ENCODE assay signal across 16 cellular contexts in the genomic region with DNA sequence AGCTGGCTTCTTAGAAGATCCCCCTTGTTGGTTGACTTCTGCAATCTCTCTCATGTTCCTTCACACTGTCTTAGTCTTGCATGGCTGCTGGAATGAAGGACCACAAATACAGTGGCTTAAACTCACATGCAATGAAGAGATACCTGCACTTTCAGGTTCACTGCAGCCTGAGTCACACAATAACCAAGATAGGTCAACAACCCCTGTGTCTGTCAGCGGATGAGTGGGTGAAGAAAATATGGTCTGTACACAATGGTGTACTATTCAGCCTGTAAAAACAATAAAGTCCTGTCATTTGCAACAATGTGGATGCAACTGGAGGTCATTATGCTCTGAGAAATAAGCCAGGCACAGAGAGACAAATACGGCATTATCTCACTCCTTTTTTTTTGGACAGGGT.
DNase-seq lines count a peak whose midpoint lies in the region; ATAC-seq lines count a peak whose summit lies in the region.
"Had no signal": no experiment of that assay in that cellular context is flagged by ENCODE, and none has a peak within 500 bp of the region (broad histone marks: within the 10 kb centered on the region; RNA-seq: fewer than 3 reads in every experiment).

No MANE protein-coding gene starts in this region.

- peak overlapping the region; percentile 21 for H3K27ac Mint-ChIP-seq in activated CD8-positive, alpha-beta memory T cell treated with anti-CD3 and anti-CD28 coated beads, Interleukin-2, amount 10 ng/mL, durations not matched to agents 7 days and 5 days
- peak overlapping the region; percentile 40 for H3K27ac Mint-ChIP-seq in activated T-helper 1 cell treated with anti-CD3 and anti-CD28 coated beads, Interleukin-12 subunit alpha, Interleukin-12 subunit beta, Interleukin-2, Interleukin-4 antibody, amounts not matched to agents 30 ng/mL and 10 ng/mL and 1 ng/mL, durations not matched to agents 14 hours and 24 hours and 36 hours
- H3K27ac Mint-ChIP-seq in naive thymus-derived CD4-positive, alpha-beta T cell = peak overlapping the region in 5 of 9 donors; percentile 51 to 91 (median 65)
- H3K27ac Mint-ChIP-seq: CD14-positive monocyte had no signal

- H3K4me1 ChIP-seq in naive thymus-derived CD4-positive, alpha-beta T cell (ENCODE audit: control insufficient read depth in 2 of 2, insufficient read depth in 2 of 2, low read length in 2 of 2) = peaks cover 32 to 65% of the 10 kb centered on the region in 2 donors

- peaks cover 40% of the 10 kb centered on the region for H3K36me3 Mint-ChIP-seq in activated CD8-positive, alpha-beta memory T cell treated with anti-CD3 and anti-CD28 coated beads, Interleukin-2, amount 10 ng/mL, durations not matched to agents 7 days and 5 days
- peaks cover 29% of the 10 kb centered on the region for H3K36me3 Mint-ChIP-seq in activated T-helper 1 cell treated with anti-CD3 and anti-CD28 coated beads, Interleukin-12 subunit alpha, Interleukin-12 subunit beta, Interleukin-2, Interleukin-4 antibody, amounts not matched to agents 30 ng/mL and 10 ng/mL and 1 ng/mL, durations not matched to agents 14 hours and 24 hours and 36 hours (ENCODE audit: low read depth)
- H3K36me3 Mint-ChIP-seq in naive thymus-derived CD4-positive, alpha-beta T cell = peaks cover 0 to 26% (median 4%) of the 10 kb centered on the region in 5 donors

- ATAC-seq in activated CD8-positive, alpha-beta memory T cell treated with anti-CD3 and anti-CD28 coated beads, Interleukin-2, amount 10 ng/mL, durations not matched to agents 7 days and 5 days = no peak
- ATAC-seq in naive thymus-derived CD4-positive, alpha-beta T cell = no peak
- ATAC-seq: GM12878 had no signal

- POLR2A ChIA-PET in naive thymus-derived CD4-positive, alpha-beta T cell (lab: Charles Lee) = interaction anchor here (0.8 kb wide), 1 partner anchor 10 kb away, joined by 3 read pairs; no protein-coding TSS in a partner anchor

- H3K27me3 Mint-ChIP-seq in activated CD8-positive, alpha-beta memory T cell treated with anti-CD3 and anti-CD28 coated beads, Interleukin-2, amount 10 ng/mL, durations not matched to agents 7 days and 5 days = no peaks in the 10 kb centered on the region
- H3K27me3 Mint-ChIP-seq in activated T-helper 1 cell treated with anti-CD3 and anti-CD28 coated beads, Interleukin-12 subunit alpha, Interleukin-12 subunit beta, Interleukin-2, Interleukin-4 antibody, amounts not matched to agents 30 ng/mL and 10 ng/mL and 1 ng/mL, durations not matched to agents 14 hours and 24 hours and 36 hours (ENCODE audit: insufficient read depth) = no peaks in the 10 kb centered on the region
- H3K27me3 Mint-ChIP-seq in naive thymus-derived CD4-positive, alpha-beta T cell = no peaks in the 10 kb centered on the region

- no peaks in the 10 kb centered on the region for H3K9me3 Mint-ChIP-seq in activated CD8-positive, alpha-beta memory T cell treated with anti-CD3 and anti-CD28 coated beads, Interleukin-2, amount 10 ng/mL, durations not matched to agents 7 days and 5 days (ENCODE audit: low read depth)
- no peaks in the 10 kb centered on the region for H3K9me3 Mint-ChIP-seq in activated T-helper 1 cell treated with anti-CD3 and anti-CD28 coated beads, Interleukin-12 subunit alpha, Interleukin-12 subunit beta, Interleukin-2, Interleukin-4 antibody, amounts not matched to agents 30 ng/mL and 10 ng/mL and 1 ng/mL, durations not matched to agents 14 hours and 24 hours and 36 hours
- H3K9me3 Mint-ChIP-seq in naive thymus-derived CD4-positive, alpha-beta T cell = no peaks in the 10 kb centered on the region
- H3K9me3 Mint-ChIP-seq: CD14-positive monocyte had no signal

- no peaks in the 10 kb centered on the region for H3K27me3 ChIP-seq in naive thymus-derived CD4-positive, alpha-beta T cell (ENCODE audit: control insufficient read depth in 2 of 2, insufficient read depth in 2 of 2, low read length in 2 of 2)

- intact Hi-C loops in activated T-helper 1 cell treated with anti-CD3 and anti-CD28 coated beads, Interleukin-12 subunit alpha, Interleukin-12 subunit beta, Interleukin-2, Interleukin-4 antibody, amounts not matched to agents 30 ng/mL and 10 ng/mL and 1 ng/mL, durations not matched to agents 14 hours and 24 hours and 36 hours (cut with micrococcal nuclease) = no loop called here
- intact Hi-C loops in naive thymus-derived CD4-positive, alpha-beta T cell (cut with micrococcal nuclease) = no loop called here

- H3K9me3 ChIP-seq in naive thymus-derived CD4-positive, alpha-beta T cell (ENCODE audit: control insufficient read depth in 2 of 3, low read length in 3 of 3) = no peaks in the 10 kb centered on the region

- CTCF ChIA-PET in activated CD8-positive, alpha-beta memory T cell treated with anti-CD3 and anti-CD28 coated beads, Interleukin-2, amount 10 ng/mL, durations not matched to agents 7 days and 5 days (lab: Charles Lee) = no interaction called here
- CTCF ChIA-PET in naive thymus-derived CD4-positive, alpha-beta T cell (lab: Charles Lee) = no interaction called here

- H3K36me3 ChIP-seq in naive thymus-derived CD4-positive, alpha-beta T cell (ENCODE audit: control insufficient read depth in 2 of 3, insufficient read depth in 3 of 3, low read length in 3 of 3) = no peaks in the 10 kb centered on the region

- in situ Hi-C loops in Caki2 (cut with HindIII; ENCODE audit: low pct_unique_long_range_greater_than_20kb, low sequenced_read_pairs) = no loop called here

- no peak overlapping the region for H3K4me3 Mint-ChIP-seq in activated CD8-positive, alpha-beta memory T cell treated with anti-CD3 and anti-CD28 coated beads, Interleukin-2, amount 10 ng/mL, durations not matched to agents 7 days and 5 days
- peak overlapping the region; percentile 15 for H3K4me3 Mint-ChIP-seq in activated T-helper 1 cell treated with anti-CD3 and anti-CD28 coated beads, Interleukin-12 subunit alpha, Interleukin-12 subunit beta, Interleukin-2, Interleukin-4 antibody, amounts not matched to agents 30 ng/mL and 10 ng/mL and 1 ng/mL, durations not matched to agents 14 hours and 24 hours and 36 hours
- H3K4me3 Mint-ChIP-seq in naive thymus-derived CD4-positive, alpha-beta T cell = peak overlapping the region in 4 of 10 donors; percentile 24 to 47 (median 43)
- H3K4me3 Mint-ChIP-seq: CD14-positive monocyte had no signal

- no peak overlapping the region for H3K27ac ChIP-seq in naive thymus-derived CD4-positive, alpha-beta T cell (ENCODE audit: low read depth, low read length)

- DNase-seq in activated CD8-positive, alpha-beta memory T cell treated with anti-CD3 and anti-CD28 coated beads, Interleukin-2, amount 10 ng/mL, durations not matched to agents 7 days and 5 days = no peak
- DNase-seq in activated CD8-positive, alpha-beta memory T cell treated with anti-CD3 and anti-CD28 coated beads, Interleukin-2, amount 50 U/mL, for 48 hours = no peak
- DNase-seq in Caki2 (ENCODE audit: low read depth) (peak; percentile 16), superior temporal gyrus (ENCODE audit: extremely low spot score) (no peak), NCI-H1694 treated with DMSO at 0.1 percent for 48 hours (lab: John Stamatoyannopoulos, UW) (no peak)
- DNase-seq in activated T-helper 1 cell treated with anti-CD3 and anti-CD28 coated beads, Interleukin-12 subunit alpha, Interleukin-12 subunit beta, Interleukin-2, Interleukin-4 antibody, amounts not matched to agents 30 ng/mL and 10 ng/mL and 1 ng/mL, durations not matched to agents 14 hours and 24 hours and 36 hours (ENCODE audit: low spot score) = no peak
- DNase-seq in naive thymus-derived CD4-positive, alpha-beta T cell = no peak
- DNase-seq: Calu3, DMS79, KBM-7, NCI-H146, NCI-H226, NCI-H526 treated with DMSO at 0.1 percent for 48 hours, OCI-M1 had no signal

- H3K4me1 Mint-ChIP-seq in activated CD8-positive, alpha-beta memory T cell treated with anti-CD3 and anti-CD28 coated beads, Interleukin-2, amount 10 ng/mL, durations not matched to agents 7 days and 5 days = peaks cover 66% of the 10 kb centered on the region
- peaks cover 60% of the 10 kb centered on the region for H3K4me1 Mint-ChIP-seq in activated T-helper 1 cell treated with anti-CD3 and anti-CD28 coated beads, Interleukin-12 subunit alpha, Interleukin-12 subunit beta, Interleukin-2, Interleukin-4 antibody, amounts not matched to agents 30 ng/mL and 10 ng/mL and 1 ng/mL, durations not matched to agents 14 hours and 24 hours and 36 hours (ENCODE audit: low read depth)
- H3K4me1 Mint-ChIP-seq in naive thymus-derived CD4-positive, alpha-beta T cell = peaks cover 0 to 70% (median 26%) of the 10 kb centered on the region in 7 donors

- H3K4me3 ChIP-seq in naive thymus-derived CD4-positive, alpha-beta T cell (ENCODE audit: low read length) = no peak overlapping the region
- H3K4me3 ChIP-seq: GM12878 had no signal
